ENCODE assay signal across 40 cellular contexts in genomic region chr4:139492429-139492828, GRCh38.
"Had no signal": no experiment of that assay in that cellular context is flagged by ENCODE, and none has a peak within 500 bp of the region (broad histone marks: within the 10 kb centered on the region; RNA-seq: fewer than 3 reads in every experiment).

No MANE protein-coding gene starts in this region.

- H3K27ac Mint-ChIP-seq: activated CD4-positive, alpha-beta memory T cell treated with anti-CD3 and anti-CD28 coated beads for 36 hours; activated CD4-positive, alpha-beta T cell treated with anti-CD3 and anti-CD28 coated beads, Interleukin-2, amount 10 ng/mL, durations not matched to agents 24 days and 14 days; activated naive CD4-positive, alpha-beta T cell treated with anti-CD3 and anti-CD28 coated beads for 36 hours; activated naive CD8-positive, alpha-beta T cell treated with anti-CD3 and anti-CD28 coated beads for 36 hours; activated T-helper 1 cell treated with anti-CD3 and anti-CD28 coated beads, Interleukin-12 subunit alpha, Interleukin-12 subunit beta, Interleukin-2, Interleukin-4 antibody, amounts not matched to agents 30 ng/mL and 10 ng/mL and 1 ng/mL, durations not matched to agents 14 hours and 24 hours and 36 hours; dendritic cell treated with granulocyte-macrophage colony-stimulating factor and Interleukin-4, amounts not matched to agents 40 ng/mL and 50 ng/mL, for 4 days; immature natural killer cell; mesothelial cell of epicardium; naive thymus-derived CD4-positive, alpha-beta T cell; stimulated activated naive B cell treated with anti-CD40 and anti-IgM and Interleukin-4, amounts not matched to agents 10 μg/mL and 1 μg/mL and 100 μg/mL, for 72 hours; T-helper 1 cell treated with Interleukin-12 subunit alpha and Interleukin-12 subunit beta and Interleukin-4 antibody, amounts not matched to agents 30 μg/mL and 1 μg/mL, for 36 hours had no signal

- FAIRE-seq: kidney, pancreas, small intestine, TTC549 had no signal

- H3K9me3 Mint-ChIP-seq: activated CD4-positive, alpha-beta T cell treated with anti-CD3 and anti-CD28 coated beads, Interleukin-2, amount 10 ng/mL, durations not matched to agents 24 days and 14 days; activated naive CD4-positive, alpha-beta T cell treated with anti-CD3 and anti-CD28 coated beads for 36 hours; activated naive CD8-positive, alpha-beta T cell treated with anti-CD3 and anti-CD28 coated beads for 36 hours; activated T-helper 1 cell treated with anti-CD3 and anti-CD28 coated beads, Interleukin-12 subunit alpha, Interleukin-12 subunit beta, Interleukin-2, Interleukin-4 antibody, amounts not matched to agents 30 ng/mL and 10 ng/mL and 1 ng/mL, durations not matched to agents 14 hours and 24 hours and 36 hours; dendritic cell treated with granulocyte-macrophage colony-stimulating factor and Interleukin-4, amounts not matched to agents 40 ng/mL and 50 ng/mL, for 4 days; immature natural killer cell; naive thymus-derived CD4-positive, alpha-beta T cell; T-helper 1 cell treated with Interleukin-12 subunit alpha and Interleukin-12 subunit beta and Interleukin-4 antibody, amounts not matched to agents 30 μg/mL and 1 μg/mL, for 36 hours had no signal

- DNase-seq: activated CD4-positive, alpha-beta memory T cell treated with anti-CD3 and anti-CD28 coated beads for 36 hours; activated CD4-positive, alpha-beta T cell treated with anti-CD3 and anti-CD28 coated beads, Interleukin-2, amount 10 ng/mL, durations not matched to agents 24 days and 14 days; activated CD4-positive, CD25-positive, alpha-beta regulatory T cell treated with anti-CD3 and anti-CD28 coated beads, Interleukin-2, amount 50 U/mL, for 72 hours; activated CD8-positive, alpha-beta memory T cell treated with anti-CD3 and anti-CD28 coated beads, Interleukin-2, amount 50 U/mL, for 4 hours; activated effector memory CD4-positive, alpha-beta T cell treated with anti-CD3 and anti-CD28 coated beads, Interleukin-2, amount 50 U/mL, for 16 hours; activated naive CD4-positive, alpha-beta T cell treated with anti-CD3 and anti-CD28 coated beads for 36 hours; activated naive CD8-positive, alpha-beta T cell treated with anti-CD3 and anti-CD28 coated beads for 36 hours; activated T-cell treated with anti-CD3 and anti-CD28 coated beads, Interleukin-2, amount 50 U/mL, for 1 hour; adrenal gland; aorta; foreskin keratinocyte; heart left ventricle; hypothalamus; immature natural killer cell; kidney; left colon; mammary epithelial cell; naive thymus-derived CD4-positive, alpha-beta T cell; nucleus accumbens; pancreas; sigmoid colon; small intestine; stimulated activated CD4-positive, alpha-beta T cell treated with anti-CD3 and anti-CD28 coated beads, Interleukin-4, amount 100 ng/mL, for 4 hours; stimulated activated CD8-positive, alpha-beta memory T cell treated with anti-CD3 and anti-CD28 coated beads, Interleukin-4, amount 100 ng/mL, for 48 hours; stimulated activated naive B cell treated with anti-CD40 and anti-IgM and Interleukin-4, amounts not matched to agents 10 μg/mL and 1 μg/mL and 100 μg/mL, for 72 hours; stomach; T-helper 9 cell; thyroid gland; upper lobe of left lung; WERI-Rb-1 had no signal

- H3K36me3 Mint-ChIP-seq: activated CD4-positive, alpha-beta memory T cell treated with anti-CD3 and anti-CD28 coated beads for 36 hours; activated naive CD8-positive, alpha-beta T cell treated with anti-CD3 and anti-CD28 coated beads for 36 hours; mesothelial cell of epicardium; naive thymus-derived CD4-positive, alpha-beta T cell had no signal

- H3K27ac ChIP-seq: adrenal gland, body of pancreas, cardiac muscle cell, esophagus muscularis mucosa, foreskin keratinocyte, heart left ventricle, pancreas, prostate gland, sigmoid colon, stomach, thyroid gland, upper lobe of left lung, vagina, WERI-Rb-1 had no signal

- H3K27me3 Mint-ChIP-seq: activated CD4-positive, alpha-beta memory T cell treated with anti-CD3 and anti-CD28 coated beads for 36 hours; activated naive CD8-positive, alpha-beta T cell treated with anti-CD3 and anti-CD28 coated beads for 36 hours; dendritic cell treated with granulocyte-macrophage colony-stimulating factor and Interleukin-4, amounts not matched to agents 40 ng/mL and 50 ng/mL, for 4 days; stimulated activated naive B cell treated with anti-CD40 and anti-IgM and Interleukin-4, amounts not matched to agents 10 μg/mL and 1 μg/mL and 100 μg/mL, for 72 hours had no signal

- H3K4me3 Mint-ChIP-seq: activated CD4-positive, alpha-beta memory T cell treated with anti-CD3 and anti-CD28 coated beads for 36 hours; activated CD4-positive, alpha-beta T cell treated with anti-CD3 and anti-CD28 coated beads, Interleukin-2, amount 10 ng/mL, durations not matched to agents 24 days and 14 days; activated naive CD4-positive, alpha-beta T cell treated with anti-CD3 and anti-CD28 coated beads for 36 hours; activated naive CD8-positive, alpha-beta T cell treated with anti-CD3 and anti-CD28 coated beads for 36 hours; activated T-helper 1 cell treated with anti-CD3 and anti-CD28 coated beads, Interleukin-12 subunit alpha, Interleukin-12 subunit beta, Interleukin-2, Interleukin-4 antibody, amounts not matched to agents 30 ng/mL and 10 ng/mL and 1 ng/mL, durations not matched to agents 14 hours and 24 hours and 36 hours; dendritic cell treated with granulocyte-macrophage colony-stimulating factor and Interleukin-4, amounts not matched to agents 40 ng/mL and 50 ng/mL, for 4 days; immature natural killer cell; mesothelial cell of epicardium; naive thymus-derived CD4-positive, alpha-beta T cell; stimulated activated naive B cell treated with anti-CD40 and anti-IgM and Interleukin-4, amounts not matched to agents 10 μg/mL and 1 μg/mL and 100 μg/mL, for 72 hours; T-helper 1 cell treated with Interleukin-12 subunit alpha and Interleukin-12 subunit beta and Interleukin-4 antibody, amounts not matched to agents 30 μg/mL and 1 μg/mL, for 36 hours had no signal

- H3K27me3 ChIP-seq: adrenal gland, body of pancreas, cardiac muscle cell, esophagus muscularis mucosa, foreskin keratinocyte, heart left ventricle, pancreas, sigmoid colon, stomach, thyroid gland, upper lobe of left lung, vagina had no signal

- H3K4me1 ChIP-seq: adrenal gland, foreskin keratinocyte, prostate gland, sigmoid colon, upper lobe of left lung, vagina had no signal

- ATAC-seq: foreskin keratinocyte; left colon; naive thymus-derived CD4-positive, alpha-beta T cell; stimulated activated naive B cell treated with anti-CD40 and anti-IgM and Interleukin-4, amounts not matched to agents 10 μg/mL and 1 μg/mL and 100 μg/mL, for 72 hours had no signal

- H3K4me1 Mint-ChIP-seq: activated CD4-positive, alpha-beta T cell treated with anti-CD3 and anti-CD28 coated beads, Interleukin-2, amount 10 ng/mL, durations not matched to agents 24 days and 14 days; activated naive CD8-positive, alpha-beta T cell treated with anti-CD3 and anti-CD28 coated beads for 36 hours; immature natural killer cell; stimulated activated naive B cell treated with anti-CD40 and anti-IgM and Interleukin-4, amounts not matched to agents 10 μg/mL and 1 μg/mL and 100 μg/mL, for 72 hours had no signal

- H3K36me3 ChIP-seq: adrenal gland, cardiac muscle cell, esophagus muscularis mucosa, heart left ventricle, pancreas, prostate gland, sigmoid colon, stomach, thyroid gland, upper lobe of left lung, vagina, WERI-Rb-1 had no signal

- H3K9me3 ChIP-seq: adrenal gland, body of pancreas, esophagus muscularis mucosa, heart left ventricle, pancreas, prostate gland, sigmoid colon, stomach, thyroid gland, upper lobe of left lung, vagina had no signal

- H3K4me3 ChIP-seq: adrenal gland, body of pancreas, cardiac muscle cell, esophagus muscularis mucosa, heart left ventricle, pancreas, prostate gland, sigmoid colon, stomach, thyroid gland, upper lobe of left lung, vagina had no signal
